ENCODE assay signal across 1 cellular context in genomic region chr14:65478596-65478995, GRCh38.
A peak's percentile ranks its signal among the peaks of the same experiment; 100 is the strongest.
TF ChIP-seq lines count a peak whose summit lies in the region.

No MANE protein-coding gene starts in this region.

TF ChIP-seq in HEK293, 187 proteins besides CTCF, POLR2A, EP300 and RAD21 (continued from another document):
- TF ChIP-seq, protein P1, sequence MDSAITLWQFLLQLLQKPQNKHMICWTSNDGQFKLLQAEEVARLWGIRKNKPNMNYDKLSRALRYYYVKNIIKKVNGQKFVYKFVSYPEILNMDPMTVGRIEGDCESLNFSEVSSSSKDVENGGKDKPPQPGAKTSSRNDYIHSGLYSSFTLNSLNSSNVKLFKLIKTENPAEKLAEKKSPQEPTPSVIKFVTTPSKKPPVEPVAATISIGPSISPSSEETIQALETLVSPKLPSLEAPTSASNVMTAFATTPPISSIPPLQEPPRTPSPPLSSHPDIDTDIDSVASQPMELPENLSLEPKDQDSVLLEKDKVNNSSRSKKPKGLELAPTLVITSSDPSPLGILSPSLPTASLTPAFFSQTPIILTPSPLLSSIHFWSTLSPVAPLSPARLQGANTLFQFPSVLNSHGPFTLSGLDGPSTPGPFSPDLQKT (IDR thresholded peaks at IDR 0.05; ENCODE audit: borderline replicate concordance, low read depth, low read length), result no peak
- TF ChIP-seq ZBTB11 (tag by site-specific recombination; conservative IDR thresholded peaks at IDR 0.05; ENCODE audit: low read depth), result no peak
- no peak for TF ChIP-seq ZFHX2 (tag by site-specific recombination; conservative IDR thresholded peaks at IDR 0.05)
- 0 out of 2 replicates have a peak, but pooled peaks have one; percentile 15 for TF ChIP-seq ZXDB (tag by site-specific recombination; IDR thresholded peaks at IDR 0.05)
- no peak for TF ChIP-seq ZNF248 (tag by site-specific recombination; IDR thresholded peaks at IDR 0.05)
- TF ChIP-seq ZNF341 (tag by site-specific recombination; IDR thresholded peaks at IDR 0.05; ENCODE audit: low read depth), result no peak
- TF ChIP-seq, protein P2, sequence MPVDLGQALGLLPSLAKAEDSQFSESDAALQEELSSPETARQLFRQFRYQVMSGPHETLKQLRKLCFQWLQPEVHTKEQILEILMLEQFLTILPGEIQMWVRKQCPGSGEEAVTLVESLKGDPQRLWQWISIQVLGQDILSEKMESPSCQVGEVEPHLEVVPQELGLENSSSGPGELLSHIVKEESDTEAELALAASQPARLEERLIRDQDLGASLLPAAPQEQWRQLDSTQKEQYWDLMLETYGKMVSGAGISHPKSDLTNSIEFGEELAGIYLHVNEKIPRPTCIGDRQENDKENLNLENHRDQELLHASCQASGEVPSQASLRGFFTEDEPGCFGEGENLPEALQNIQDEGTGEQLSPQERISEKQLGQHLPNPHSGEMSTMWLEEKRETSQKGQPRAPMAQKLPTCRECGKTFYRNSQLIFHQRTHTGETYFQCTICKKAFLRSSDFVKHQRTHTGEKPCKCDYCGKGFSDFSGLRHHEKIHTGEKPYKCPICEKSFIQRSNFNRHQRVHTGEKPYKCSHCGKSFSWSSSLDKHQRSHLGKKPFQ (tag by site-specific recombination; IDR thresholded peaks at IDR 0.05), result no peak
- TF ChIP-seq ZNF239 (tag by site-specific recombination; IDR thresholded peaks at IDR 0.05), result no peak
- no peak for TF ChIP-seq ZNF114 (tag by site-specific recombination; IDR thresholded peaks at IDR 0.05)
- TF ChIP-seq ZNF354C (tag by site-specific recombination; IDR thresholded peaks at IDR 0.05; ENCODE audit: borderline replicate concordance, low read depth), result no peak
- TF ChIP-seq, protein P3, sequence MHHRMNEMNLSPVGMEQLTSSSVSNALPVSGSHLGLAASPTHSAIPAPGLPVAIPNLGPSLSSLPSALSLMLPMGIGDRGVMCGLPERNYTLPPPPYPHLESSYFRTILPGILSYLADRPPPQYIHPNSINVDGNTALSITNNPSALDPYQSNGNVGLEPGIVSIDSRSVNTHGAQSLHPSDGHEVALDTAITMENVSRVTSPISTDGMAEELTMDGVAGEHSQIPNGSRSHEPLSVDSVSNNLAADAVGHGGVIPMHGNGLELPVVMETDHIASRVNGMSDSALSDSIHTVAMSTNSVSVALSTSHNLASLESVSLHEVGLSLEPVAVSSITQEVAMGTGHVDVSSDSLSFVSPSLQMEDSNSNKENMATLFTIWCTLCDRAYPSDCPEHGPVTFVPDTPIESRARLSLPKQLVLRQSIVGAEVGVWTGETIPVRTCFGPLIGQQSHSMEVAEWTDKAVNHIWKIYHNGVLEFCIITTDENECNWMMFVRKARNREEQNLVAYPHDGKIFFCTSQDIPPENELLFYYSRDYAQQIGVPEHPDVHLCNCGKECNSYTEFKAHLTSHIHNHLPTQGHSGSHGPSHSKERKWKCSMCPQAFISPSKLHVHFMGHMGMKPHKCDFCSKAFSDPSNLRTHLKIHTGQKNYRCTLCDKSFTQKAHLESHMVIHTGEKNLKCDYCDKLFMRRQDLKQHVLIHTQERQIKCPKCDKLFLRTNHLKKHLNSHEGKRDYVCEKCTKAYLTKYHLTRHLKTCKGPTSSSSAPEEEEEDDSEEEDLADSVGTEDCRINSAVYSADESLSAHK (tag by site-specific recombination; IDR thresholded peaks at IDR 0.05), result peak; percentile 10; the same call in 1 of the 2 replicates
- TF ChIP-seq ZNF624 (tag by site-specific recombination; IDR thresholded peaks at IDR 0.05), result no peak
- TF ChIP-seq, protein P4, sequence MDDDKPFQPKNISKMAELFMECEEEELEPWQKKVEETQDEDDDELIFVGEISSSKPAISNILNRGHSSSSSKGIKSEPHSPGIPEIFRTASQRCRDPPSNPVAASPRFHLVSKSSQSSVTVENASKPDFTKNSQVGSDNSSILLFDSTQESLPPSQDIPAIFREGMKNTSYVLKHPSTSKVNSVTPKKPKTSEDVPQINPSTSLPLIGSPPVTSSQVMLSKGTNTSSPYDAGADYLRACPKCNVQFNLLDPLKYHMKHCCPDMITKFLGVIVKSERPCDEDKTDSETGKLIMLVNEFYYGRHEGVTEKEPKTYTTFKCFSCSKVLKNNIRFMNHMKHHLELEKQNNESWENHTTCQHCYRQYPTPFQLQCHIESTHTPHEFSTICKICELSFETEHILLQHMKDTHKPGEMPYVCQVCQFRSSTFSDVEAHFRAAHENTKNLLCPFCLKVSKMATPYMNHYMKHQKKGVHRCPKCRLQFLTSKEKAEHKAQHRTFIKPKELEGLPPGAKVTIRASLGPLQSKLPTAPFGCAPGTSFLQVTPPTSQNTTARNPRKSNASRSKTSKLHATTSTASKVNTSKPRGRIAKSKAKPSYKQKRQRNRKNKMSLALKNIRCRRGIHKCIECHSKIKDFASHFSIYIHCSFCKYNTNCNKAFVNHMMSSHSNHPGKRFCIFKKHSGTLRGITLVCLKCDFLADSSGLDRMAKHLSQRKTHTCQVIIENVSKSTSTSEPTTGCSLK (tag by site-specific recombination; IDR thresholded peaks at IDR 0.05), result no peak
- TF ChIP-seq ZNF155 (tag by site-specific recombination; IDR thresholded peaks at IDR 0.05), result no peak
- TF ChIP-seq ZNF530 (tag by site-specific recombination; IDR thresholded peaks at IDR 0.05; ENCODE audit: low read depth), result no peak
- no peak for TF ChIP-seq ZNF473 (tag by site-specific recombination; IDR thresholded peaks at IDR 0.05)
- no peak for TF ChIP-seq ZNF658 (tag by site-specific recombination; IDR thresholded peaks at IDR 0.05)
- TF ChIP-seq KLF16 (tag by site-specific recombination; IDR thresholded peaks at IDR 0.05), result no peak
- TF ChIP-seq ZNF121 (tag by site-specific recombination; IDR thresholded peaks at IDR 0.05), result no peak
- TF ChIP-seq, protein P5, sequence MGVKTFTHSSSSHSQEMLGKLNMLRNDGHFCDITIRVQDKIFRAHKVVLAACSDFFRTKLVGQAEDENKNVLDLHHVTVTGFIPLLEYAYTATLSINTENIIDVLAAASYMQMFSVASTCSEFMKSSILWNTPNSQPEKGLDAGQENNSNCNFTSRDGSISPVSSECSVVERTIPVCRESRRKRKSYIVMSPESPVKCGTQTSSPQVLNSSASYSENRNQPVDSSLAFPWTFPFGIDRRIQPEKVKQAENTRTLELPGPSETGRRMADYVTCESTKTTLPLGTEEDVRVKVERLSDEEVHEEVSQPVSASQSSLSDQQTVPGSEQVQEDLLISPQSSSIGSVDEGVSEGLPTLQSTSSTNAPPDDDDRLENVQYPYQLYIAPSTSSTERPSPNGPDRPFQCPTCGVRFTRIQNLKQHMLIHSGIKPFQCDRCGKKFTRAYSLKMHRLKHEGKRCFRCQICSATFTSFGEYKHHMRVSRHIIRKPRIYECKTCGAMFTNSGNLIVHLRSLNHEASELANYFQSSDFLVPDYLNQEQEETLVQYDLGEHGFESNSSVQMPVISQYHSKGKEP (tag by site-specific recombination; IDR thresholded peaks at IDR 0.05), result no peak
- 0 out of 2 replicates have a peak, but pooled peaks have one; percentile 15 for TF ChIP-seq BCL11A (tag by site-specific recombination; IDR thresholded peaks at IDR 0.05; ENCODE audit: low read depth)
- TF ChIP-seq FEZF1 (tag by site-specific recombination; IDR thresholded peaks at IDR 0.05), result peak; percentile 16; the same call in 1 of the 2 replicates
- TF ChIP-seq ZNF48 (tag by site-specific recombination; IDR thresholded peaks at IDR 0.05), result no peak
- no peak for TF ChIP-seq SP7 (tag by site-specific recombination; IDR thresholded peaks at IDR 0.05)
- TF ChIP-seq ZNF488 (tag by site-specific recombination; IDR thresholded peaks at IDR 0.05), result no peak
- TF ChIP-seq ZNF585B (tag by site-specific recombination; IDR thresholded peaks at IDR 0.05), result no peak
- TF ChIP-seq OSR2 (tag by site-specific recombination; IDR thresholded peaks at IDR 0.05), result peak; percentile 35; the same call in 1 of the 2 replicates
- no peak for TF ChIP-seq ZNF148 (tag by site-specific recombination; IDR thresholded peaks at IDR 0.05; ENCODE audit: borderline replicate concordance)
- TF ChIP-seq ZSCAN4 (tag by site-specific recombination; IDR thresholded peaks at IDR 0.05), result no peak
- no peak for TF ChIP-seq ZNF791 (tag by site-specific recombination; IDR thresholded peaks at IDR 0.05)
- 0 out of 2 replicates have a peak, but pooled peaks have one; percentile 14 for TF ChIP-seq ZNF629 (tag by site-specific recombination; IDR thresholded peaks at IDR 0.05)
- TF ChIP-seq, protein P6, sequence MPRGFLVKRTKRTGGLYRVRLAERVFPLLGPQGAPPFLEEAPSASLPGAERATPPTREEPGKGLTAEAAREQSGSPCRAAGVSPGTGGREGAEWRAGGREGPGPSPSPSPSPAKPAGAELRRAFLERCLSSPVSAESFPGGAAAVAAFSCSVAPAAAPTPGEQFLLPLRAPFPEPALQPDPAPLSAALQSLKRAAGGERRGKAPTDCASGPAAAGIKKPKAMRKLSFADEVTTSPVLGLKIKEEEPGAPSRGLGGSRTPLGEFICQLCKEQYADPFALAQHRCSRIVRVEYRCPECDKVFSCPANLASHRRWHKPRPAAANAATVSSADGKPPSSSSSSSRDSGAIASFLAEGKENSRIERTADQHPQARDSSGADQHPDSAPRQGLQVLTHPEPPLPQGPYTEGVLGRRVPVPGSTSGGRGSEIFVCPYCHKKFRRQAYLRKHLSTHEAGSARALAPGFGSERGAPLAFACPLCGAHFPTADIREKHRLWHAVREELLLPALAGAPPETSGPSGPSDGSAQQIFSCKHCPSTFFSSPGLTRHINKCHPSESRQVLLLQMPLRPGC (tag by site-specific recombination; IDR thresholded peaks at IDR 0.05), result no peak
- no peak for TF ChIP-seq ZNF416 (tag by site-specific recombination; IDR thresholded peaks at IDR 0.05)
- TF ChIP-seq REPIN1 (tag by site-specific recombination; IDR thresholded peaks at IDR 0.05; ENCODE audit: low read depth), result no peak
- no peak for TF ChIP-seq OVOL3 (tag by site-specific recombination; IDR thresholded peaks at IDR 0.05)
- TF ChIP-seq ZBTB17 (tag by site-specific recombination; IDR thresholded peaks at IDR 0.05), result no peak
- TF ChIP-seq ZSCAN30 (tag by site-specific recombination; IDR thresholded peaks at IDR 0.05), result no peak
- no peak for TF ChIP-seq ZNF514 (tag by site-specific recombination; IDR thresholded peaks at IDR 0.05)
- TF ChIP-seq ZNF140 (tag by site-specific recombination; IDR thresholded peaks at IDR 0.05), result no peak
- no peak for TF ChIP-seq PRDM1 (tag by site-specific recombination; IDR thresholded peaks at IDR 0.05)
- no peak for TF ChIP-seq ZNF146 (tag by site-specific recombination; IDR thresholded peaks at IDR 0.05)
- TF ChIP-seq ZNF660 (tag by site-specific recombination; IDR thresholded peaks at IDR 0.05), result no peak
